In genomic region chr11:58770627-58771457, GRCh38 we compare ENCODE assay signal across 1 cellular context.
TF ChIP-seq lines count a peak whose summit lies in the region.

No MANE protein-coding gene starts in this region.

TF ChIP-seq in K562, 482 proteins besides CTCF, POLR2A, EP300 and RAD21 (continued from another document and continues in another):
- TF ChIP-seq STAG1 (CRISPR knock-in tag; IDR thresholded peaks at IDR 0.05; ENCODE audit: borderline replicate concordance) (no peak), CHCHD3 (CRISPR knock-in tag; IDR thresholded peaks at IDR 0.05) (no peak), PHTF2 (CRISPR knock-in tag; IDR thresholded peaks at IDR 0.05) (no peak), ZFP30 (CRISPR knock-in tag; IDR thresholded peaks at IDR 0.05; ENCODE audit: borderline replicate concordance) (no peak), RAD51 (IDR thresholded peaks at IDR 0.05; ENCODE audit: borderline replicate concordance, low read depth) (no peak), EWSR1 (IDR thresholded peaks at IDR 0.05; ENCODE audit: borderline replicate concordance, low read depth, partially characterized antibody) (no peak), NONO (IDR thresholded peaks at IDR 0.05; ENCODE audit: low read depth in 2 of 2, low read length in 1 of 2) (peak in 1 of 2 experiments; percentile 68; a peak in 1 of 4 replicates), SRSF1 (IDR thresholded peaks at IDR 0.05; ENCODE audit: low read depth, low read length) (no peak), CREB3 (tag; conservative IDR thresholded peaks at IDR 0.05; ENCODE audit: low read depth) (0 out of 2 replicates have a peak, but pooled peaks have one; percentile 24), KLF13 (tag; IDR thresholded peaks at IDR 0.05; ENCODE audit: borderline replicate concordance, low read depth) (no peak), FOXA3 (CRISPR knock-in tag; conservative IDR thresholded peaks at IDR 0.05 in 1 of 2, IDR thresholded peaks at IDR 0.05 in 1 of 2) (peak; percentile 88 to 92), MITF (IDR thresholded peaks at IDR 0.05) (peak; percentile 47; the same call in 1 of the 2 replicates), SP1 (CRISPR knock-in tag; IDR thresholded peaks at IDR 0.05) (no peak), RBBP5 (IDR thresholded peaks at IDR 0.05; ENCODE audit: borderline replicate concordance, insufficient read depth, low read length, poor library complexity, severe bottlenecking) (peak; percentile 5), ZNF584 (CRISPR knock-in tag; IDR thresholded peaks at IDR 0.05; ENCODE audit: low read depth) (peak; percentile 74; the same call in 1 of the 2 replicates), MXD1 (CRISPR knock-in tag; IDR thresholded peaks at IDR 0.05; ENCODE audit: borderline replicate concordance, poor library complexity, severe bottlenecking) (no peak), ARID1B (IDR thresholded peaks at IDR 0.05) (peak; percentile 74), ARHGAP35 (IDR thresholded peaks at IDR 0.05; ENCODE audit: partially characterized antibody) (no peak), TAF15 (IDR thresholded peaks at IDR 0.05; ENCODE audit: low read depth, low read length) (no peak), MTA1 (IDR thresholded peaks at IDR 0.05; ENCODE audit: borderline replicate concordance) (peak; percentile 55), ZNF124 (CRISPR knock-in tag; IDR thresholded peaks at IDR 0.05) (no peak), HDAC8 (tag; IDR thresholded peaks at IDR 0.05) (0 out of 2 replicates have a peak, but pooled peaks have one; percentile 19), TSHZ1 (CRISPR knock-in tag; IDR thresholded peaks at IDR 0.05) (no peak), KDM5B (IDR thresholded peaks at IDR 0.05; ENCODE audit: insufficient replicate concordance, low read depth, low read length) (peak; percentile 51), JUNB (CRISPR knock-in tag; conservative IDR thresholded peaks at IDR 0.05) (no peak), CEBPG (CRISPR knock-in tag; IDR thresholded peaks at IDR 0.05) (peak; percentile 30; the same call in 1 of the 2 replicates), CEBPG (tag; conservative IDR thresholded peaks at IDR 0.05 in 1 of 2, IDR thresholded peaks at IDR 0.05 in 1 of 2) (no peak; a peak in 1 of 4 replicates), ZBTB40 (IDR thresholded peaks at IDR 0.05) (peak; percentile 20; the same call in 1 of the 2 replicates), ZBTB40 (CRISPR knock-in tag; IDR thresholded peaks at IDR 0.05) (no peak), TAF1 (IDR thresholded peaks at IDR 0.05; ENCODE audit: control insufficient read depth, extremely low read depth, insufficient read depth, low read length, severe bottlenecking) (peak; percentile 58), WHSC1 (IDR thresholded peaks at IDR 0.05; ENCODE audit: low read length) (no peak), KLF1 (tag; IDR thresholded peaks at IDR 0.05) (peak; percentile 39; the same call in 1 of the 2 replicates), RNF219 (CRISPR knock-in tag; IDR thresholded peaks at IDR 0.05) (peak; percentile 52; the same call in 1 of the 2 replicates), ZNF561 (CRISPR knock-in tag; conservative IDR thresholded peaks at IDR 0.05) (no peak), HDAC3 (IDR thresholded peaks at IDR 0.05; ENCODE audit: borderline replicate concordance, partially characterized antibody) (no peak), ADNP (tag; IDR thresholded peaks at IDR 0.05) (no peak), MTF1 (CRISPR knock-in tag; IDR thresholded peaks at IDR 0.05; ENCODE audit: borderline replicate concordance) (no peak), FOXP1 (CRISPR knock-in tag; IDR thresholded peaks at IDR 0.05) (no peak), CHAMP1 (IDR thresholded peaks at IDR 0.05) (peak; percentile 81), TGIF2 (CRISPR knock-in tag; IDR thresholded peaks at IDR 0.05) (no peak), FOXK2 (conservative IDR thresholded peaks at IDR 0.05 in 1 of 2, IDR thresholded peaks at IDR 0.05 in 1 of 2; ENCODE audit: low read depth in 2 of 2) (peak; percentile 95 to 98), TCF15 (CRISPR knock-in tag; IDR thresholded peaks at IDR 0.05) (no peak)
